In the genomic region with DNA sequence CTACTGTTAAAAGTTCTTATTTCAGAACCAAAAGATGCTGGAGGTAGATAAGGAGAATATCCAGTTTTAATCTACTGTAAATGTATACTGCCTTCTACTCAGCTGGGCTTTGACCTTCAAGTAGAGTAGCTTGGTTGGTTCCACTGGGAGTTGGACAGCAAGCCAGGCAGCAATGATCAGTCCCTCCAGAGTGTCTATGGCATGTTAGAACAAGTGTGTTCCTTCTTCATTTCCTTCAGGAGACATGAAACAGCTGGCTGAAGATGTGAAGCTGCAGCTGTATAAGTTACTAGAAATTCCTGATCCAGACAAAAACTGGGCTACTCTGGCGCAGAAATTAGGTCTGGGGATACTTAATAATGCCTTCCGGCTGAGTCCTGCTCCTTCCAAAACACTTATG, we compare ENCODE assay signal across 11 cellular contexts.
A peak's percentile ranks its signal among the peaks of the same experiment; 100 is the strongest.
DNase-seq lines count a peak whose midpoint lies in the region; ATAC-seq and TF ChIP-seq lines count a peak whose summit lies in the region.
"Had no signal": no experiment of that assay in that cellular context is flagged by ENCODE, and none has a peak within 500 bp of the region (broad histone marks: within the 10 kb centered on the region; RNA-seq: fewer than 3 reads in every experiment).

No MANE protein-coding gene starts in this region.

- H3K27ac Mint-ChIP-seq in H9 (no peak overlapping the region), T-helper 17 cell (peak overlapping the region; percentile 98)
- H3K27ac Mint-ChIP-seq in stimulated activated memory B cell treated with anti-CD40 and anti-IgM and Interleukin-4, amounts not matched to agents 10 μg/mL and 1 μg/mL and 100 μg/mL, for 72 hours, result peak overlapping the region; percentile 21

- no peak overlapping the region for H3K4me3 ChIP-seq in epithelial cell of esophagus (ENCODE audit: low read length)
- H3K4me3 ChIP-seq in testis, result no peak overlapping the region

- no peak overlapping the region for H4K91ac ChIP-seq in H9 (ENCODE audit: insufficient read length, low read depth, low read length)

- no peaks in the 10 kb centered on the region for H3K36me3 ChIP-seq in testis (ENCODE audit: low read depth, missing control alignments)

- H3K36me3 Mint-ChIP-seq in H9 (ENCODE audit: insufficient read depth in 1 of 3, low read depth in 3 of 3) (peaks cover 0 to 19% (median 5%) of the 10 kb centered on the region in 3 experiments; a peak in 3 of 7 replicates), T-helper 17 cell (ENCODE audit: low read depth) (peaks cover 32% of the 10 kb centered on the region)
- peaks cover 83% of the 10 kb centered on the region for H3K36me3 Mint-ChIP-seq in stimulated activated memory B cell treated with anti-CD40 and anti-IgM and Interleukin-4, amounts not matched to agents 10 μg/mL and 1 μg/mL and 100 μg/mL, for 72 hours

- no peaks in the 10 kb centered on the region for H3K27me3 ChIP-seq in H9 (ENCODE audit: insufficient read depth, low read length)
- H3K27me3 ChIP-seq in testis, result no peaks in the 10 kb centered on the region

- H4K8ac ChIP-seq in H9 (replicated peaks; ENCODE audit: insufficient read length, low read depth, low read length), result no peak overlapping the region

- no peaks in the 10 kb centered on the region for H3K23me2 ChIP-seq in H9 (ENCODE audit: insufficient read length, low read depth, low read length, poor library complexity, severe bottlenecking)

- H3K23ac ChIP-seq in H9 (ENCODE audit: insufficient read length, low read depth, low read length), result no peak overlapping the region

- H2AK5ac ChIP-seq in H9 (ENCODE audit: insufficient read length, low read length), result no peak overlapping the region

- no peak overlapping the region for H3K9ac ChIP-seq in H9 (ENCODE audit: extremely low read depth, insufficient read length, low read length)

- H3K9me3 Mint-ChIP-seq in H9, result no peaks in the 10 kb centered on the region
- H3K9me3 Mint-ChIP-seq in stimulated activated memory B cell treated with anti-CD40 and anti-IgM and Interleukin-4, amounts not matched to agents 10 μg/mL and 1 μg/mL and 100 μg/mL, for 72 hours, result no peaks in the 10 kb centered on the region

- peak overlapping the region; percentile 36 for H3K18ac ChIP-seq in H9 (ENCODE audit: insufficient read length, low read depth, low read length)

- H4K5ac ChIP-seq in H9 (ENCODE audit: insufficient read length, low read depth, low read length), result no peak overlapping the region

- H3K79me1 ChIP-seq in H9 (ENCODE audit: insufficient read depth, low read depth, low read length, poor library complexity, severe bottlenecking), result no peaks in the 10 kb centered on the region

- no peak overlapping the region for H3K14ac ChIP-seq in H9 (ENCODE audit: insufficient read depth, low read length)

- H3K4me3 Mint-ChIP-seq in H9 (no peak overlapping the region), T-helper 17 cell (peak overlapping the region; percentile 93)
- no peak overlapping the region for H3K4me3 Mint-ChIP-seq in stimulated activated memory B cell treated with anti-CD40 and anti-IgM and Interleukin-4, amounts not matched to agents 10 μg/mL and 1 μg/mL and 100 μg/mL, for 72 hours

- no peak overlapping the region for H3T11ph ChIP-seq in H9 (ENCODE audit: low read length)

- no peak overlapping the region for H3K56ac ChIP-seq in H9 (ENCODE audit: insufficient read length, low read depth, low read length)

- H3K27ac ChIP-seq in H9 (ENCODE audit: insufficient read length, low read depth, low read length) (no peak overlapping the region), testis (no peak overlapping the region)
- H3K27ac ChIP-seq: HL-60 had no signal

- H3K4ac ChIP-seq in H9 (ENCODE audit: low read depth, low read length), result no peak overlapping the region

- no peak overlapping the region for H2AFZ ChIP-seq in H9 (ENCODE audit: low read length)

- H3K4me1 Mint-ChIP-seq in H9 (peaks cover 24 to 26% of the 10 kb centered on the region in 2 experiments), T-helper 17 cell (peaks cover 65% of the 10 kb centered on the region)
- peaks cover 9% of the 10 kb centered on the region for H3K4me1 Mint-ChIP-seq in stimulated activated memory B cell treated with anti-CD40 and anti-IgM and Interleukin-4, amounts not matched to agents 10 μg/mL and 1 μg/mL and 100 μg/mL, for 72 hours

- no peak overlapping the region for H2BK20ac ChIP-seq in H9 (ENCODE audit: low read depth, low read length, poor library complexity, severe bottlenecking)

- H3K27me3 Mint-ChIP-seq in H9 (ENCODE audit: low read depth) (no peaks in the 10 kb centered on the region), T-helper 17 cell (no peaks in the 10 kb centered on the region)
- no peaks in the 10 kb centered on the region for H3K27me3 Mint-ChIP-seq in stimulated activated memory B cell treated with anti-CD40 and anti-IgM and Interleukin-4, amounts not matched to agents 10 μg/mL and 1 μg/mL and 100 μg/mL, for 72 hours

- intact Hi-C loops in testis (cut with DNase I; ENCODE audit: low total_unique reads) (no loop called here), cardiac septum (cut with DNase I) (loop anchor here (5.0 kb wide), 1 partner anchor 110 kb away; a partner anchor contains a TSS)

- ATAC-seq in T-helper 17 cell (no peak), GM21723 (IDR thresholded peaks at IDR 0.05; ENCODE audit: unreplicated experiment) (no peak)
- ATAC-seq in stimulated activated memory B cell treated with anti-CD40 and anti-IgM and Interleukin-4, amounts not matched to agents 10 μg/mL and 1 μg/mL and 100 μg/mL, for 72 hours, result no peak

- H3K4me1 ChIP-seq in H9 (ENCODE audit: insufficient read depth, low read length) (peaks cover 3% of the 10 kb centered on the region; the same call in 1 of the 2 replicates), testis (no peaks in the 10 kb centered on the region)

- TF ChIP-seq CTCF in H9 (conservative IDR thresholded peaks at IDR 0.05) (no peak), epithelial cell of esophagus (IDR thresholded peaks at IDR 0.05; ENCODE audit: insufficient read depth, low read depth, low read length, missing control alignments) (no peak), testis (IDR thresholded peaks at IDR 0.05) (no peak)

- H3K79me2 ChIP-seq in H9 (ENCODE audit: insufficient read depth, low read length), result no peaks in the 10 kb centered on the region

- H2BK15ac ChIP-seq in H9 (ENCODE audit: low read depth, low read length), result no peak overlapping the region

- no peak overlapping the region for H2BK120ac ChIP-seq in H9 (ENCODE audit: low read depth, low read length, poor library complexity, severe bottlenecking)

- H4K20me1 ChIP-seq in H9 (ENCODE audit: control insufficient read depth, insufficient read depth, insufficient read length), result no peaks in the 10 kb centered on the region

- no peak overlapping the region for H2BK12ac ChIP-seq in H9 (ENCODE audit: insufficient read length, low read depth, low read length)

- WGBS in H9 (ENCODE audit: extremely low coverage, insufficient read length, low lambda C conversion rate), result no CpG with 5 or more reads among the region's 2 CpGs
- 90 to 98% methylated on average over 2 of the region's 2 CpGs for WGBS in testis, 2 donors

- H3K9me3 ChIP-seq in H9 (ENCODE audit: control insufficient read depth, low read depth, low read length) (no peaks in the 10 kb centered on the region), T-helper 17 cell (ENCODE audit: control insufficient read depth, low read length, poor library complexity, severe bottlenecking) (no peaks in the 10 kb centered on the region), testis (no peaks in the 10 kb centered on the region)

- no peak overlapping the region for H2BK5ac ChIP-seq in H9 (ENCODE audit: insufficient read length, low read length)

- no peak for TF ChIP-seq POLR2A in testis (IDR thresholded peaks at IDR 0.05)

- no peak for DNase-seq in H9
- no peak for DNase-seq in T-helper 17 cell
- peak; percentile 80 for DNase-seq in epithelial cell of esophagus (ENCODE audit: low read depth)
- no peak for DNase-seq in testis
- no peak for DNase-seq in cardiac septum (ENCODE audit: low spot score)
- DNase-seq: activated CD4-positive, CD25-positive, alpha-beta regulatory T cell; GF-D8; retina had no signal

- H3K4me2 ChIP-seq in H9 (ENCODE audit: insufficient read depth, insufficient read length, low read length), result no peak overlapping the region

Comparison
In these comparisons a context has a peak if more than half of its experiments do, and no peak if none do; other contexts are left out.
1. H3K27ac Mint-ChIP-seq: peak in T-helper 17 cell (single experiment) and stimulated activated memory B cell treated with anti-CD40 and anti-IgM and Interleukin-4, amounts not matched to agents 10 μg/mL and 1 μg/mL and 100 μg/mL, for 72 hours (single experiment); none in H9 (0 of 3).